8 cellular contexts compared by ENCODE assay signal in genomic region chr19:55407625-55408319, GRCh38. TPM values are rescaled to one million over a fixed set of nuclear protein-coding genes. Genes with fewer than 3 reads are reported as not detected.
DNase-seq lines count a peak whose midpoint lies in the region; ATAC-seq, FAIRE-seq and TF ChIP-seq lines count a peak whose summit lies in the region.

Gene UBE2S, minus strand, starts transcription at chr19:55407788. Its CDS starts 199 bp downstream, at chr19:55407589.

- TF ChIP-seq CTCF in AG10803 (conservative IDR thresholded peaks at IDR 0.05; ENCODE audit: low read length) (no peak), keratinocyte (optimal IDR thresholded peaks at IDR 0.05 in 1 of 3, IDR thresholded peaks at IDR 0.05 in 1 of 3, conservative IDR thresholded peaks at IDR 0.05 in 1 of 3; ENCODE audit: extremely low read depth in 1 of 3, insufficient read depth in 2 of 3, low read length in 3 of 3) (no peak)

- H3K9me1 ChIP-seq in keratinocyte (ENCODE audit: control insufficient read depth, extremely low read depth, insufficient read depth, low read length): no peaks in the 10 kb centered on the region

- H3K36me3 ChIP-seq in keratinocyte (ENCODE audit: control insufficient read depth in 2 of 2, extremely low read depth in 1 of 2, insufficient read depth in 2 of 2, low read length in 2 of 2): peaks cover 13 to 28% of the 10 kb centered on the region in 2 experiments

- peaks cover 39% of the 10 kb centered on the region for H3K79me2 ChIP-seq in keratinocyte (ENCODE audit: control insufficient read depth, insufficient read depth, low read length)

- H3K9ac ChIP-seq in keratinocyte (ENCODE audit: control insufficient read depth, extremely low read depth, insufficient read depth, low read length): peak within 1 kb of the TSS; percentile 90

- peaks cover 20% of the 10 kb centered on the region for H3K4me1 ChIP-seq in keratinocyte (ENCODE audit: control insufficient read depth, extremely low read depth, insufficient read depth, low read length)

- dilution Hi-C loops in keratinocyte (cut with MboI; ENCODE audit: extremely low pct_ligation_motif_present, low sequenced_read_pairs): no loop called here

- H3K27ac ChIP-seq in keratinocyte (ENCODE audit: control insufficient read depth, insufficient read depth, low read length): peak within 1 kb of the TSS; percentile 93

- H3K9me3 ChIP-seq in keratinocyte (ENCODE audit: control insufficient read depth, low read depth, low read length): no peaks in the 10 kb centered on the region

- H3K4me3 ChIP-seq in AG10803 (ENCODE audit: low read length): peak within 1 kb of the TSS; percentile 79
- H3K4me3 ChIP-seq in keratinocyte (ENCODE audit: control insufficient read depth in 2 of 3, extremely low read depth in 1 of 3, insufficient read depth in 2 of 3, low read depth in 1 of 3, low read length in 3 of 3): peak within 1 kb of the TSS; percentile 76 to 87 (median 85)

- FAIRE-seq in keratinocyte (lab: Jason Lieb, UNC): no peak

- H3K27me3 ChIP-seq in keratinocyte (ENCODE audit: control insufficient read depth, extremely low read depth, insufficient read depth, low read length): no peaks in the 10 kb centered on the region

- H3K4me2 ChIP-seq in keratinocyte (ENCODE audit: control insufficient read depth, extremely low read depth, insufficient read depth, low read depth, low read length): peak within 1 kb of the TSS; percentile 94

- H4K20me1 ChIP-seq in keratinocyte (ENCODE audit: control insufficient read depth, extremely low read depth, insufficient read depth, low read length): peaks cover 12% of the 10 kb centered on the region

- peak; percentile 99 for DNase-seq in AG10803 (ENCODE audit: low read depth)
- DNase-seq in NCI-H460 (ENCODE audit: extremely low read depth, low read depth): peak; percentile 96
- DNase-seq in activated CD4-positive, CD25-positive, alpha-beta regulatory T cell treated with anti-CD3 and anti-CD28 coated beads, Interleukin-2, amount 50 U/mL, for 72 hours: peak; percentile 97
- DNase-seq in cerebellar nuclear complex (lab: John Stamatoyannopoulos, UW): peak; percentile 94 to 97
- DNase-seq in keratinocyte (ENCODE audit: low read depth, low spot score): peak; percentile 80
- peak; percentile 91 to 94 for DNase-seq in stimulated activated CD4-positive, alpha-beta T cell treated with anti-CD3 and anti-CD28 coated beads, Interleukin-15, amount 100 ng/mL, for 1 hour (ENCODE audit: low read depth in 1 of 2, low spot score in 1 of 2)

- ATAC-seq in GM19043 (IDR thresholded peaks at IDR 0.05; ENCODE audit: low read depth, unreplicated experiment) (peak; percentile 87), HG03378 (IDR thresholded peaks at IDR 0.05; ENCODE audit: unreplicated experiment) (peak; percentile 85)

- H2AFZ ChIP-seq in keratinocyte (ENCODE audit: control insufficient read depth, low read length): peak within 1 kb of the TSS; percentile 97

RNA-seq across cellular contexts. Expression of gene UBE2S, which starts in this region (rescaled TPM):
- total RNA-seq in NCI-H460 (2014; rRNA removed; shearing (Covaris generic)): 369 and 378 TPM in 2 replicates
- 269 and 270 TPM in 2 replicates for polyA plus RNA-seq in NCI-H460 (2014; cell fraction: nucleus; rRNA removed)
- 22.1 to 42.3 TPM (median 31.8 TPM) in 3 replicates for polyA plus RNA-seq in keratinocyte
- polyA plus RNA-seq in keratinocyte (2011; ENCODE audit: low read depth): 15.8 TPM
- polyA plus RNA-seq in keratinocyte (2011; cell fraction: cytosol; rRNA removed): 22.8 and 36.7 TPM in 2 replicates
- 17.6 and 18.6 TPM in 2 replicates for polyA plus RNA-seq in keratinocyte (2011; cell fraction: nucleus; rRNA removed)
- polyA plus RNA-seq in keratinocyte (2012; ENCODE audit: low replicate concordance): 10.3 and 46.1 TPM in 2 replicates
- 13.1 to 95.6 TPM (median 17.0 TPM) in 3 replicates for polyA minus RNA-seq in keratinocyte
- polyA minus RNA-seq in keratinocyte (2011; cell fraction: cytosol; rRNA and poly(A)+ RNA removed): 92.3 TPM
- 7.1 and 14.1 TPM in 2 replicates for polyA minus RNA-seq in keratinocyte (2011; cell fraction: nucleus; rRNA and poly(A)+ RNA removed)

Comparison
In these comparisons a context has a peak if more than half of its experiments do, and no peak if none do; other contexts are left out.
1. Peak in every context shown above with its lines: DNase-seq, ATAC-seq, H3K4me3 ChIP-seq and H3K27ac ChIP-seq.